In the genomic region with DNA sequence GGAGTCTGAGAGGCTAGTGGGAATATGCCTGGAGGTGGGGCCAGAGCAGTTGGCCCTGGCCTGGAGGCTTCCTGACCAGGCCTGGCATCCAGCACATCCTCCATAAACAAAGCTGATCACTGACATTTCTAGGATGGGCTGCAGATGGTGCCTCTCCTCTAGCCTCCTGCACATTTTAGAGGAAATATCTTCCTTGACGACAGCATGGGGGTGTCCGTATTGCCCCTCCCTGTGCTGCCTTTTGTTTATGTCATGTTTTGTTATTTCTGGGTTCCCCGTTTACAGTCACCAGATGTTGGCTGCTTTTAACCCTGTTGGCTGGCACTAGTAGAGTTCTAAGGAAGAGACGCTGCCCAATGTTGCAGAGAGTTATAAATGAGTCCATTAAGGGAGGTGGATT, we compare ENCODE assay signal across 22 cellular contexts.
"Had no signal": no experiment of that assay in that cellular context is flagged by ENCODE, and none has a peak within 500 bp of the region (broad histone marks: within the 10 kb centered on the region; RNA-seq: fewer than 3 reads in every experiment).

No MANE protein-coding gene starts in this region.

- DNase-seq: IMR-90, Kasumi-1, MV-4-11, NCI-H1048, NCI-H1105, NCI-H1417, NCI-H1436 treated with DMSO at 0.1 percent for 48 hours, NCI-H1694, NCI-H187 treated with DMSO at 0.1 percent for 48 hours, NCI-H2029 treated with DMSO at 0.1 percent for 48 hours, NCI-H2171 treated with DMSO at 0.1 percent for 48 hours, NCI-H345, NCI-H524, NCI-H526 treated with DMSO at 0.1 percent for 48 hours, NCI-H748 treated with DMSO at 0.1 percent for 48 hours, Right ventricle myocardium superior, RPMI8226, SIG-M5 had no signal

- H3K4me3 ChIP-seq: SJSA1, SK-N-MC had no signal

- H3K9ac ChIP-seq: KMS-11 had no signal

- H3K4me1 ChIP-seq: SJSA1 had no signal

- H3K27me3 ChIP-seq: SJSA1 had no signal

- H3K27ac ChIP-seq: KMS-11, SJSA1, SK-N-MC had no signal

- H3K36me3 ChIP-seq: SJSA1 had no signal

- ATAC-seq: HepG2 had no signal

- H3K9me3 ChIP-seq: SJSA1 had no signal
